ENCODE assay signal across 21 cellular contexts in genomic region chr9:96581301-96581700, GRCh38. TPM values are rescaled to one million over a fixed set of nuclear protein-coding genes. Genes with fewer than 3 reads are reported as not detected.
DNase-seq lines count a peak whose midpoint lies in the region; TF ChIP-seq lines count a peak whose summit lies in the region.
"Had no signal": no experiment of that assay in that cellular context is flagged by ENCODE, and none has a peak within 500 bp of the region (broad histone marks: within the 10 kb centered on the region; RNA-seq: fewer than 3 reads in every experiment).

No MANE protein-coding gene starts in this region.

- in situ Hi-C loops in mammary epithelial cell (cut with MboI; ENCODE audit: low sequenced_read_pairs in 2 of 2) = no loop called here

- peaks cover 11% of the 10 kb centered on the region for H3K79me2 ChIP-seq in mammary epithelial cell (ENCODE audit: insufficient read depth, low read length)

- H3K9ac ChIP-seq in mammary epithelial cell (ENCODE audit: insufficient read depth, low read length) (no peak overlapping the region), endodermal cell (ENCODE audit: extremely low read depth, low read length, poor library complexity, severe bottlenecking) (no peak overlapping the region)
- H3K9ac ChIP-seq: BLaER1 had no signal

- dilution Hi-C loops in mammary epithelial cell (cut with HindIII; ENCODE audit: low sequenced_read_pairs) = no loop called here

- WGBS in mammary epithelial cell (ENCODE audit: low coverage, missing lambda C conversion rate) = 100% methylated on average over 3 of the region's 4 CpGs
- 95% methylated on average over 2 of the region's 4 CpGs; no CpG with 5 or more reads in 1 of the 2 experiments for WGBS in endodermal cell (ENCODE audit: insufficient coverage in 1 of 2, insufficient read length in 1 of 2), 2 experiments

- peak overlapping the region; percentile 74 for H2AFZ ChIP-seq in mammary epithelial cell (ENCODE audit: low read depth, low read length)
- H2AFZ ChIP-seq: GM23338 had no signal

- TF ChIP-seq POLR2A in breast epithelium (IDR thresholded peaks at IDR 0.05) = no peak

- H3K36me3 Mint-ChIP-seq in endodermal cell (ENCODE audit: low read depth) (no peaks in the 10 kb centered on the region), nephron progenitor cell (ENCODE audit: low read depth) (no peaks in the 10 kb centered on the region)
- H3K36me3 Mint-ChIP-seq: CD14-positive monocyte; CD8-positive, alpha-beta memory T cell had no signal

- TF ChIP-seq CTCF in mammary epithelial cell (conservative IDR thresholded peaks at IDR 0.05 in 1 of 2, IDR thresholded peaks at IDR 0.05 in 1 of 2; ENCODE audit: extremely low read depth in 1 of 2, insufficient read depth in 1 of 2, low read depth in 1 of 2, low read length in 2 of 2) = no peak
- TF ChIP-seq CTCF in breast epithelium (IDR thresholded peaks at IDR 0.05) = no peak
- TF ChIP-seq CTCF in C4-2B (conservative IDR thresholded peaks at IDR 0.05) = no peak
- no peak for TF ChIP-seq CTCF in endodermal cell (conservative IDR thresholded peaks at IDR 0.05)
- TF ChIP-seq CTCF in nephron progenitor cell (IDR thresholded peaks at IDR 0.05) = no peak
- no peak for TF ChIP-seq CTCF in RWPE1 (conservative IDR thresholded peaks at IDR 0.05; ENCODE audit: low read depth)

- peaks cover 11% of the 10 kb centered on the region for H3K4me1 ChIP-seq in mammary epithelial cell (ENCODE audit: insufficient read depth, low read length)
- H3K4me1 ChIP-seq in breast epithelium = no peaks in the 10 kb centered on the region
- no peaks in the 10 kb centered on the region for H3K4me1 ChIP-seq in endodermal cell (ENCODE audit: control insufficient read depth, insufficient read depth, low read length)
- H3K4me1 ChIP-seq: BLaER1 had no signal

- H3K4me1 Mint-ChIP-seq in endodermal cell (peaks cover 30% of the 10 kb centered on the region), nephron progenitor cell (peaks cover 25% of the 10 kb centered on the region)
- H3K4me1 Mint-ChIP-seq: B cell; CD14-positive monocyte; CD8-positive, alpha-beta memory T cell had no signal

- BruUV-seq in mammary epithelial cell (replicated peaks; lab: Mats Ljungman, UMichigan) = no TSS peak

- H3K27ac ChIP-seq in mammary epithelial cell (ENCODE audit: insufficient read depth, low read depth, low read length) = no peak overlapping the region
- H3K27ac ChIP-seq in breast epithelium = no peak overlapping the region
- peak overlapping the region; percentile 76; the same call in 1 of the 2 replicates for H3K27ac ChIP-seq in C4-2B
- no peak overlapping the region for H3K27ac ChIP-seq in endodermal cell (ENCODE audit: low read depth, low read length)
- no peak overlapping the region for H3K27ac ChIP-seq in RWPE1
- H3K27ac ChIP-seq: 22Rv1, BLaER1 had no signal

- H3K4me3 Mint-ChIP-seq in endodermal cell (no peak overlapping the region), nephron progenitor cell (no peak overlapping the region)
- H3K4me3 Mint-ChIP-seq: B cell; CD14-positive monocyte; CD4-positive, alpha-beta T cell; CD8-positive, alpha-beta memory T cell; GM23338; H9 had no signal

- H3K27ac Mint-ChIP-seq in endodermal cell (peak overlapping the region; percentile 60), nephron progenitor cell (peak overlapping the region; percentile 88)
- H3K27ac Mint-ChIP-seq: B cell; CD4-positive, alpha-beta T cell; GM23338 had no signal

- intact Hi-C loops in mammary epithelial cell (cut with micrococcal nuclease) (no loop called here), breast epithelium (cut with DNase I; ENCODE audit: low total_unique reads) (no loop called here)

- H3K4me3 ChIP-seq in mammary epithelial cell (replicated peaks in 1 of 3; ENCODE audit: insufficient read depth in 1 of 3, low read depth in 2 of 3, low read length in 3 of 3) = no peak overlapping the region
- no peak overlapping the region for H3K4me3 ChIP-seq in breast epithelium
- H3K4me3 ChIP-seq in endodermal cell (ENCODE audit: low read length) = no peak overlapping the region
- H3K4me3 ChIP-seq: BLaER1, GM12878, GM23338 had no signal

- H4K20me1 ChIP-seq in mammary epithelial cell (ENCODE audit: insufficient read depth, low read length) = no peaks in the 10 kb centered on the region
- H4K20me1 ChIP-seq: BLaER1 had no signal

- POLR2A ChIA-PET in RWPE1 (lab: Yijun Ruan, JAX; ENCODE audit: low non-redundant PET) = no interaction called here

- CTCF ChIA-PET in mammary epithelial cell (lab: Charles Lee; ENCODE audit: low non-redundant PET) = interaction anchor here (0.5 kb wide), 1 partner anchor 1545 kb away, joined by 10 read pairs; no protein-coding TSS in a partner anchor
- CTCF ChIA-PET in RWPE1 (lab: Yijun Ruan, JAX) = no interaction called here

- H3K36me3 ChIP-seq in mammary epithelial cell (ENCODE audit: insufficient read depth, low read length) (no peaks in the 10 kb centered on the region), breast epithelium (no peaks in the 10 kb centered on the region), endodermal cell (ENCODE audit: control insufficient read depth, insufficient read depth, low read length) (no peaks in the 10 kb centered on the region)
- H3K36me3 ChIP-seq: BLaER1 had no signal

- H3K9me3 ChIP-seq in mammary epithelial cell (replicated peaks; ENCODE audit: insufficient read depth, low read length) = no peaks in the 10 kb centered on the region
- no peaks in the 10 kb centered on the region for H3K9me3 ChIP-seq in breast epithelium
- no peaks in the 10 kb centered on the region for H3K9me3 ChIP-seq in endodermal cell (ENCODE audit: control insufficient read depth, low read length)
- H3K9me3 ChIP-seq: BLaER1 had no signal

- H3K4me2 ChIP-seq in mammary epithelial cell (ENCODE audit: insufficient read depth, low read depth, low read length) = no peak overlapping the region
- H3K4me2 ChIP-seq: BLaER1 had no signal

- DNase-seq in mammary epithelial cell = no peak
- DNase-seq in breast epithelium (ENCODE audit: low spot score in 2 of 2) = no peak
- no peak for DNase-seq in endodermal cell
- DNase-seq in nephron progenitor cell = no peak
- no peak for DNase-seq in RWPE1 (ENCODE audit: low spot score)
- DNase-seq in medulla oblongata (ENCODE audit: extremely low spot score) = no peak
- no peak for DNase-seq in activated T-cell treated with anti-CD3 and anti-CD28 coated beads, Interleukin-2, amount 50 U/mL, for 1 hour
- DNase-seq: CD4-positive, alpha-beta T cell; CD8-positive, alpha-beta memory T cell; DMS 273 treated with DMSO at 0.1 percent for 48 hours; DMS79; EL; GDM1; H9 had no signal

- H3K9me3 Mint-ChIP-seq in endodermal cell (no peaks in the 10 kb centered on the region), nephron progenitor cell (no peaks in the 10 kb centered on the region)
- H3K9me3 Mint-ChIP-seq: CD14-positive monocyte; CD4-positive, alpha-beta T cell; CD8-positive, alpha-beta memory T cell; GM23338; H9 had no signal

- no peaks in the 10 kb centered on the region for H3K27me3 Mint-ChIP-seq in endodermal cell (ENCODE audit: insufficient read depth)
- H3K27me3 Mint-ChIP-seq in nephron progenitor cell (ENCODE audit: low read depth, poor library complexity) = no peaks in the 10 kb centered on the region
- H3K27me3 Mint-ChIP-seq: B cell had no signal

- no peaks in the 10 kb centered on the region for H3K27me3 ChIP-seq in mammary epithelial cell (ENCODE audit: insufficient read depth, low read length)
- no peaks in the 10 kb centered on the region for H3K27me3 ChIP-seq in breast epithelium
- no peaks in the 10 kb centered on the region for H3K27me3 ChIP-seq in endodermal cell (ENCODE audit: control insufficient read depth, insufficient read depth, low read length, poor library complexity, severe bottlenecking)
- H3K27me3 ChIP-seq: BLaER1 had no signal

RNA-seq across cellular contexts. Expression of gene CDC14B, which starts 38.3 kb away (rescaled TPM):
- total RNA-seq in mammary epithelial cell (10 to 100 TPM in 1 of 2 donors, 1 to 10 TPM in 1; 9.4 to 14.5 TPM), breast epithelium (10 to 100 TPM; 22.0 to 33.4 (median 23.9) TPM), endodermal cell (10 to 100 TPM; 47.5 to 48.3 TPM)
- polyA plus RNA-seq in mammary epithelial cell = 5.2 TPM
- 8.0 TPM for polyA minus RNA-seq in mammary epithelial cell
- 16.4 TPM for polyA plus RNA-seq in endodermal cell (2013, experiment 1 of 2)
- 17.9 TPM for polyA plus RNA-seq in endodermal cell (2013, experiment 2 of 2)
